Comparison of ENCODE assay signal across 18 cellular contexts in genomic region chr1:67376381-67376780, GRCh38. TPM values are rescaled to one million over a fixed set of nuclear protein-coding genes. Genes with fewer than 3 reads are reported as not detected.
DNase-seq lines count a peak whose midpoint lies in the region; ATAC-seq, FAIRE-seq and TF ChIP-seq lines count a peak whose summit lies in the region.
"Had no signal": no experiment of that assay in that cellular context is flagged by ENCODE, and none has a peak within 500 bp of the region (broad histone marks: within the 10 kb centered on the region; RNA-seq: fewer than 3 reads in every experiment).

No MANE protein-coding gene starts in this region.

- no peak for TF ChIP-seq CTCF in bronchial epithelial cell (IDR thresholded peaks at IDR 0.05; ENCODE audit: insufficient read depth, low read length, severe bottlenecking)
- TF ChIP-seq CTCF in gastrocnemius medialis (IDR thresholded peaks at IDR 0.05 in 4 of 5, conservative IDR thresholded peaks at IDR 0.05 in 1 of 5), result no peak

- peaks cover 17 to 29% of the 10 kb centered on the region in 2 donors for H3K4me1 ChIP-seq in gastrocnemius medialis
- H3K4me1 ChIP-seq: heart left ventricle, uterus had no signal

- peaks cover 32 to 67% of the 10 kb centered on the region in 2 donors for H3K36me3 Mint-ChIP-seq in activated T-cell treated with anti-CD3 and anti-CD28 coated beads, Interleukin-2, amount 50 U/mL, for 72 hours (ENCODE audit: insufficient read depth in 2 of 2)

- intact Hi-C loops in gastrocnemius medialis (cut with DNase I; ENCODE audit: low total_unique reads), result no loop called here

- H3K27me3 ChIP-seq in bronchial epithelial cell (ENCODE audit: control insufficient read depth, insufficient read depth, low read length) (no peaks in the 10 kb centered on the region), gastrocnemius medialis (no peaks in the 10 kb centered on the region)
- H3K27me3 ChIP-seq: dorsolateral prefrontal cortex, heart left ventricle, uterus had no signal

- no peak overlapping the region for H3K4me3 Mint-ChIP-seq in activated T-cell treated with anti-CD3 and anti-CD28 coated beads, Interleukin-2, amount 50 U/mL, for 72 hours
- H3K4me3 Mint-ChIP-seq: activated CD8-positive, alpha-beta T cell treated with anti-CD3 and anti-CD28 coated beads for 36 hours; CD8-positive, alpha-beta T cell; naive thymus-derived CD4-positive, alpha-beta T cell had no signal

- no peaks in the 10 kb centered on the region for H3K27me3 Mint-ChIP-seq in activated T-cell treated with anti-CD3 and anti-CD28 coated beads, Interleukin-2, amount 50 U/mL, for 72 hours (ENCODE audit: low read depth)
- H3K27me3 Mint-ChIP-seq: activated CD8-positive, alpha-beta T cell treated with anti-CD3 and anti-CD28 coated beads for 36 hours; naive thymus-derived CD4-positive, alpha-beta T cell had no signal

- no peak for FAIRE-seq in bronchial epithelial cell (lab: Jason Lieb, UNC)

- H3K27ac ChIP-seq in gastrocnemius medialis, result peak overlapping the region; percentile 36 to 53 (median 46)
- H3K27ac ChIP-seq: dorsolateral prefrontal cortex, heart left ventricle, uterus had no signal

- TF ChIP-seq POLR2A in gastrocnemius medialis (IDR thresholded peaks at IDR 0.05), result no peak

- DNase-seq in activated T-cell treated with anti-CD3 and anti-CD28 coated beads, Interleukin-2, amount 50 U/mL, for 72 hours, result no peak
- no peak for DNase-seq in activated T-cell treated with anti-CD3 and anti-CD28 coated beads, Interleukin-2, amount 50 U/mL, for 1 hour
- DNase-seq in NCI-H2196 (lab: John Stamatoyannopoulos, UW; ENCODE audit: unreplicated experiment) (peak; percentile 35), bronchial epithelial cell (ENCODE audit: low read depth) (peak; percentile 40), gastrocnemius medialis (no peak), NCI-H226 (no peak)
- DNase-seq in stimulated activated CD4-positive, alpha-beta T cell treated with anti-CD3 and anti-CD28 coated beads, Interleukin-2, amount 100 ng/mL, for 24 hours, result no peak
- DNase-seq: activated CD8-positive, alpha-beta T cell treated with anti-CD3 and anti-CD28 coated beads for 36 hours; CD8-positive, alpha-beta T cell; dorsolateral prefrontal cortex; heart left ventricle; naive thymus-derived CD4-positive, alpha-beta T cell; NCI-H2081; stimulated activated CD4-positive, alpha-beta T cell treated with anti-CD3 and anti-CD28 coated beads, Interleukin-4, amount 100 ng/mL, for 1 hour; uterus had no signal

- in situ Hi-C loops in gastrocnemius medialis (cut with MboI; ENCODE audit: low sequenced_read_pairs in 4 of 4), result no loop called here

- no peak for ATAC-seq in activated T-cell treated with anti-CD3 and anti-CD28 coated beads, Interleukin-2, amount 50 U/mL, for 72 hours (replicated peaks in 1 of 2)
- ATAC-seq in gastrocnemius medialis (no peak), GM21619 (IDR thresholded peaks at IDR 0.05; ENCODE audit: unreplicated experiment) (no peak)
- ATAC-seq: activated CD8-positive, alpha-beta T cell treated with anti-CD3 and anti-CD28 coated beads for 36 hours; CD8-positive, alpha-beta T cell; heart left ventricle; naive thymus-derived CD4-positive, alpha-beta T cell; Panc1 had no signal

- H3K27ac Mint-ChIP-seq in activated T-cell treated with anti-CD3 and anti-CD28 coated beads, Interleukin-2, amount 50 U/mL, for 72 hours, result peak overlapping the region; percentile 20
- H3K27ac Mint-ChIP-seq: activated CD8-positive, alpha-beta T cell treated with anti-CD3 and anti-CD28 coated beads for 36 hours; CD8-positive, alpha-beta T cell had no signal

- H3K9me3 Mint-ChIP-seq in activated T-cell treated with anti-CD3 and anti-CD28 coated beads, Interleukin-2, amount 50 U/mL, for 72 hours, result peaks cover 2% of the 10 kb centered on the region in 2 donors
- H3K9me3 Mint-ChIP-seq: activated CD8-positive, alpha-beta T cell treated with anti-CD3 and anti-CD28 coated beads for 36 hours; CD8-positive, alpha-beta T cell had no signal

- H3K36me3 ChIP-seq in bronchial epithelial cell (ENCODE audit: control insufficient read depth, insufficient read depth, low read length) (no peaks in the 10 kb centered on the region), gastrocnemius medialis (peaks cover 0 to 11% of the 10 kb centered on the region in 2 donors)
- H3K36me3 ChIP-seq: HAP-1, heart left ventricle, uterus had no signal

- H3K4me3 ChIP-seq in bronchial epithelial cell (ENCODE audit: low read depth, low read length) (no peak overlapping the region), gastrocnemius medialis (no peak overlapping the region)
- H3K4me3 ChIP-seq: dorsolateral prefrontal cortex, HAP-1, heart left ventricle, uterus had no signal

- no peaks in the 10 kb centered on the region for H3K9me3 ChIP-seq in gastrocnemius medialis
- H3K9me3 ChIP-seq: HAP-1, uterus had no signal

- H3K4me1 Mint-ChIP-seq in activated T-cell treated with anti-CD3 and anti-CD28 coated beads, Interleukin-2, amount 50 U/mL, for 72 hours (ENCODE audit: low read depth), result peaks cover 13% of the 10 kb centered on the region

RNA-seq across cellular contexts. Expression of gene SERBP1, which starts 53.8 kb away (rescaled TPM):
- total RNA-seq in activated T-cell treated with anti-CD3 and anti-CD28 coated beads, Interleukin-2, amount 50 U/mL, for 72 hours, result 100 to 1,000 TPM; 288 to 386 TPM
- total RNA-seq in bronchial epithelial cell, result 247 and 282 TPM in 2 replicates
- 100 to 1,000 TPM; 249 to 353 (median 311) TPM for total RNA-seq in gastrocnemius medialis

Comparison
In these comparisons a context has a peak if more than half of its experiments do, and no peak if none do; other contexts are left out.
1. DNase-seq: peak in NCI-H2196 (single experiment) and bronchial epithelial cell (single experiment); none in activated T-cell treated with anti-CD3 and anti-CD28 coated beads, Interleukin-2, amount 50 U/mL, for 72 hours (0 of 2), activated T-cell treated with anti-CD3 and anti-CD28 coated beads, Interleukin-2, amount 50 U/mL, for 1 hour (single experiment), gastrocnemius medialis (0 of 2), NCI-H226 (single experiment) and stimulated activated CD4-positive, alpha-beta T cell treated with anti-CD3 and anti-CD28 coated beads, Interleukin-2, amount 100 ng/mL, for 24 hours (0 of 2).